35 cellular contexts compared by ENCODE assay signal in the genomic region with DNA sequence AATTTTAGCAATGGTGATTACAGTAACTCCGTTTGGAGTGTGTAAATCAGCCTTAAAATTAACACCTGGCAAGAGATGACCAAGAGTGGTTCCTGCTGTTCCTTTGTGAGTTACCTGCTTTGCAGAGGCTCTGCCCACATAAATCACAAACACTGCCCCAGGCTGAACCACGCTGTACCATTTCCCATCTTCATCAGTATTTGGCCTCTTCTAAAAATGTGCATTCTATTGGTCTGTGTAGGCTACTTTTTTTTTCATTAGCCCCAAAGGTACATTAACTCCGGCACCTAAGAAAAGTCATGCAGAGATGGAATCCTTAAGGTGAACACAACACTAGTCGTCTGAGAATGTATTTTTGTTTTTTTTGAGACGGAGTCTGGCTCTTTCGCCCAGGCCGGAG.
"Had no signal": no experiment of that assay in that cellular context is flagged by ENCODE, and none has a peak within 500 bp of the region (broad histone marks: within the 10 kb centered on the region; RNA-seq: fewer than 3 reads in every experiment).

No MANE protein-coding gene starts in this region.

- H3K9me3 Mint-ChIP-seq: activated B cell treated with CpG ODN at 0.5 μM for 24 hours; activated CD4-positive, alpha-beta memory T cell treated with anti-CD3 and anti-CD28 coated beads for 36 hours; activated naive CD8-positive, alpha-beta T cell treated with anti-CD3 and anti-CD28 coated beads, Interleukin-2, amount 50 U/mL, for 24 hours; activated T-cell treated with anti-CD3 and anti-CD28 coated beads, Interleukin-2, amount 50 U/mL, for 72 hours; activated T-helper 2 cell treated with anti-CD3 and anti-CD28 coated beads, Interferon-gamma antibody, Interleukin-2, Interleukin-4, amounts not matched to agents 10 μg/mL and 5 μg/mL and 100 μg/mL, durations not matched to agents 14 hours and 24 hours and 36 hours; brain; central memory CD8-positive, alpha-beta T cell; T-cell had no signal

- H3K27me3 ChIP-seq: Peyer's patch had no signal

- H3K4me3 ChIP-seq: K562, Peyer's patch had no signal

- H3K4me3 Mint-ChIP-seq: activated B cell treated with CpG ODN at 0.5 μM for 24 hours; activated CD4-positive, alpha-beta memory T cell treated with anti-CD3 and anti-CD28 coated beads for 36 hours; activated naive CD8-positive, alpha-beta T cell; activated naive CD8-positive, alpha-beta T cell treated with anti-CD3 and anti-CD28 coated beads, Interleukin-2, amount 50 U/mL, for 24 hours; activated T-cell treated with anti-CD3 and anti-CD28 coated beads, Interleukin-2, amount 50 U/mL, for 72 hours; brain; central memory CD8-positive, alpha-beta T cell; T-cell had no signal

- H3K27ac Mint-ChIP-seq: activated B cell treated with CpG ODN at 0.5 μM for 24 hours; activated CD4-positive, alpha-beta memory T cell treated with anti-CD3 and anti-CD28 coated beads for 36 hours; activated naive CD8-positive, alpha-beta T cell; activated naive CD8-positive, alpha-beta T cell treated with anti-CD3 and anti-CD28 coated beads, Interleukin-2, amount 50 U/mL, for 24 hours; activated T-cell treated with anti-CD3 and anti-CD28 coated beads, Interleukin-2, amount 50 U/mL, for 72 hours; activated T-helper 2 cell treated with anti-CD3 and anti-CD28 coated beads, Interferon-gamma antibody, Interleukin-2, Interleukin-4, amounts not matched to agents 10 μg/mL and 5 μg/mL and 100 μg/mL, durations not matched to agents 14 hours and 24 hours and 36 hours; brain; T-cell had no signal

- H3K27me3 Mint-ChIP-seq: activated B cell treated with CpG ODN at 0.5 μM for 24 hours; activated CD4-positive, alpha-beta memory T cell treated with anti-CD3 and anti-CD28 coated beads for 36 hours; activated naive CD8-positive, alpha-beta T cell; activated naive CD8-positive, alpha-beta T cell treated with anti-CD3 and anti-CD28 coated beads, Interleukin-2, amount 50 U/mL, for 24 hours; brain; central memory CD8-positive, alpha-beta T cell; T-cell had no signal

- DNase-seq: activated B cell treated with CpG ODN at 0.5 μM for 24 hours; activated CD4-positive, alpha-beta memory T cell treated with anti-CD3 and anti-CD28 coated beads for 36 hours; activated CD4-positive, alpha-beta T cell treated with anti-CD3 and anti-CD28 coated beads for 4 hours; activated CD4-positive, alpha-beta T cell treated with anti-CD3 and anti-CD28 coated beads, Interleukin-2, amount 50 U/mL, for 1 hour; activated CD4-positive, CD25-positive, alpha-beta regulatory T cell treated with anti-CD3 and anti-CD28 coated beads, Interleukin-2, amount 50 U/mL, for 72 hours; activated gamma-delta T cell; activated naive CD4-positive, alpha-beta T cell treated with Interleukin-2 at 50 U/mL for 16 hours; activated naive CD8-positive, alpha-beta T cell treated with anti-CD3 and anti-CD28 coated beads, Interleukin-2, amount 50 U/mL, for 24 hours; activated T-cell treated with anti-CD3 and anti-CD28 coated beads, Interleukin-2, amount 50 U/mL, for 1 hour; activated T-cell treated with anti-CD3 and anti-CD28 coated beads, Interleukin-2, amount 50 U/mL, for 72 hours; anterior cingulate cortex; NCI-H1092 treated with DMSO at 0.1 percent for 48 hours; NCI-H1436; NCI-H187 treated with DMSO at 0.1 percent for 48 hours; NCI-H2171 treated with DMSO at 0.1 percent for 48 hours; NCI-H2227 treated with DMSO at 0.1 percent for 48 hours; NCI-H446; NCI-H524; NCI-H748 treated with DMSO at 0.1 percent for 48 hours; NK-92 treated with Interleukin-12 subunit alpha and Interleukin-12 subunit beta, amount 100 ng/mL, for 24 hours; PC-3; Peyer's patch; RPMI8226; SIG-M5; T-cell; T-helper 2 cell; T-helper 9 cell had no signal

- H3K9me3 ChIP-seq: Peyer's patch had no signal

- H3K4me1 Mint-ChIP-seq: activated B cell treated with CpG ODN at 0.5 μM for 24 hours; activated naive CD8-positive, alpha-beta T cell treated with anti-CD3 and anti-CD28 coated beads, Interleukin-2, amount 50 U/mL, for 24 hours; brain; central memory CD8-positive, alpha-beta T cell; T-cell had no signal

- ATAC-seq: activated naive CD8-positive, alpha-beta T cell treated with anti-CD3 and anti-CD28 coated beads, Interleukin-2, amount 50 U/mL, for 24 hours; activated T-cell treated with anti-CD3 and anti-CD28 coated beads, Interleukin-2, amount 50 U/mL, for 72 hours; K562; PC-3; Right ventricle myocardium inferior; SK-N-SH treated with all-trans-retinoic acid at 6 μM for 48 hours; T-cell had no signal

- H3K4me1 ChIP-seq: Peyer's patch had no signal

- H3K27ac ChIP-seq: Peyer's patch, VCaP had no signal
